In genomic region chr22:17369553-17370035, GRCh38 we compare ENCODE assay signal across 8 cellular contexts. TPM values are rescaled to one million over a fixed set of nuclear protein-coding genes. Genes with fewer than 3 reads are reported as not detected.
DNase-seq lines count a peak whose midpoint lies in the region; ATAC-seq and TF ChIP-seq lines count a peak whose summit lies in the region.

No MANE protein-coding gene starts in this region.

- H3K9me2 ChIP-seq in HCT116 (ENCODE audit: insufficient read depth): no peaks in the 10 kb centered on the region

- POLR2A ChIA-PET in HCT116 (lab: Charles Lee): interaction anchor here (1.4 kb wide), 1 partner anchor 198 kb away, joined by 3 read pairs; no protein-coding TSS in a partner anchor

- TF ChIP-seq POLR2A in HCT116 (IDR thresholded peaks at IDR 0.05; ENCODE audit: borderline replicate concordance, extremely low read depth, insufficient read depth, insufficient read length): no peak

- no peak for TF ChIP-seq CTCF in HCT116 (IDR thresholded peaks at IDR 0.05 in 2 of 3, conservative IDR thresholded peaks at IDR 0.05 in 1 of 3; ENCODE audit: borderline replicate concordance in 1 of 3, insufficient read depth in 1 of 3, low read depth in 2 of 3, low read length in 2 of 3)

- H3K4me1 ChIP-seq in HCT116 (ENCODE audit: control insufficient read depth in 1 of 2, insufficient read depth in 2 of 2, low read length in 2 of 2) (peaks cover 21 to 26% of the 10 kb centered on the region in 2 experiments; a peak in 3 of 4 replicates), iPS DF 6.9 (ENCODE audit: control insufficient read depth, insufficient read depth, low read length) (peaks cover 2% of the 10 kb centered on the region; the same call in 1 of the 2 replicates)

- DNase-seq in AG20443 (ENCODE audit: low spot score) (peak; percentile 31), HCT116 (ENCODE audit: low read depth, low spot score) (no peak), iPS DF 6.9 (ENCODE audit: low read depth, low spot score) (no peak), globus pallidus (ENCODE audit: low spot score) (no peak), mucosa of gallbladder (ENCODE audit: low spot score) (no peak)
- DNase-seq in activated T-cell treated with anti-CD3 and anti-CD28 coated beads, Interleukin-2, amount 50 U/mL, for 24 hours: peak; percentile 53

- no CpG with 5 or more reads among the region's 77 CpGs for WGBS in iPS DF 6.9 (ENCODE audit: insufficient coverage, insufficient read length)

- BruUV-seq in HCT116 (replicated peaks; lab: Mats Ljungman, UMichigan): no TSS peak

- H3K9ac ChIP-seq in HCT116 (ENCODE audit: low read length): peak overlapping the region; percentile 52

- H2AFZ ChIP-seq in HCT116 (ENCODE audit: low read depth, low read length, poor library complexity, severe bottlenecking): no peak overlapping the region

- H3K9me3 ChIP-seq in HCT116 (ENCODE audit: control insufficient read depth in 1 of 2, insufficient read depth in 1 of 2, low read depth in 1 of 2, low read length in 2 of 2): no peaks in the 10 kb centered on the region
- H3K9me3 ChIP-seq in iPS DF 6.9 (ENCODE audit: control insufficient read depth, insufficient read depth, low read length): no peaks in the 10 kb centered on the region

- no peaks in the 10 kb centered on the region for H3K9me3 Mint-ChIP-seq in activated T-cell treated with anti-CD3 and anti-CD28 coated beads, Interleukin-2, amount 50 U/mL, for 24 hours

- no peaks in the 10 kb centered on the region for H4K20me1 ChIP-seq in HCT116 (ENCODE audit: insufficient read depth)

- peak overlapping the region; percentile 43 to 70 for H3K4me3 ChIP-seq in HCT116 (replicated peaks in 1 of 2; ENCODE audit: low read depth in 1 of 2, low read length in 2 of 2)
- H3K4me3 ChIP-seq in iPS DF 6.9 (ENCODE audit: low read length): peak overlapping the region; percentile 99
- peak overlapping the region; percentile 13 to 59 (median 44) for H3K4me3 ChIP-seq in skin epidermis

- peaks cover 71% of the 10 kb centered on the region for H3K27me3 Mint-ChIP-seq in activated T-cell treated with anti-CD3 and anti-CD28 coated beads, Interleukin-2, amount 50 U/mL, for 24 hours

- no peak overlapping the region for H3K4me3 Mint-ChIP-seq in activated T-cell treated with anti-CD3 and anti-CD28 coated beads, Interleukin-2, amount 50 U/mL, for 24 hours

- no peaks in the 10 kb centered on the region for H3K36me3 ChIP-seq in HCT116 (ENCODE audit: control insufficient read depth in 1 of 2, insufficient read depth in 2 of 2, low read length in 2 of 2)
- no peaks in the 10 kb centered on the region; the same call in 1 of the 2 replicates for H3K36me3 ChIP-seq in iPS DF 6.9 (ENCODE audit: control insufficient read depth, insufficient read depth, low read length)

- H3K79me2 ChIP-seq in HCT116 (ENCODE audit: insufficient read depth, low read length): no peaks in the 10 kb centered on the region

- H3K27ac Mint-ChIP-seq in activated T-cell treated with anti-CD3 and anti-CD28 coated beads, Interleukin-2, amount 50 U/mL, for 24 hours: no peak overlapping the region

- CTCF ChIA-PET in HCT116 (lab: Charles Lee): interaction anchor here (1.3 kb wide), 1 partner anchor 8 kb away, joined by 4 read pairs; no protein-coding TSS in a partner anchor

- H3K36me3 Mint-ChIP-seq in activated T-cell treated with anti-CD3 and anti-CD28 coated beads, Interleukin-2, amount 50 U/mL, for 24 hours (ENCODE audit: low read depth): no peaks in the 10 kb centered on the region

- H3K27ac ChIP-seq in HCT116 (ENCODE audit: low read depth, low read length): peak overlapping the region; percentile 66; the same call in 1 of the 2 replicates
- no peak overlapping the region for H3K27ac ChIP-seq in iPS DF 6.9 (ENCODE audit: low read length)
- H3K27ac ChIP-seq in skin epidermis: peak overlapping the region in 6 of 21 experiments; percentile 24 to 79 (median 60)

- no peaks in the 10 kb centered on the region for H3K27me3 ChIP-seq in HCT116 (ENCODE audit: insufficient read depth, low read length)
- H3K27me3 ChIP-seq in iPS DF 6.9 (ENCODE audit: control insufficient read depth, insufficient read depth, low read length): no peaks in the 10 kb centered on the region

- peaks cover 24% of the 10 kb centered on the region for H3K4me1 Mint-ChIP-seq in activated T-cell treated with anti-CD3 and anti-CD28 coated beads, Interleukin-2, amount 50 U/mL, for 24 hours (ENCODE audit: low read depth)

- ATAC-seq in HCT116 (peak; percentile 61), GM21528 (IDR thresholded peaks at IDR 0.05; ENCODE audit: low FRiP score, unreplicated experiment) (no peak)

- H3K4me2 ChIP-seq in HCT116 (ENCODE audit: low read length): peak overlapping the region; percentile 98

- no peak for TF ChIP-seq RAD21 in HCT116 (IDR thresholded peaks at IDR 0.05; ENCODE audit: low read depth)

- RAD21 ChIA-PET in HCT116 (lab: Charles Lee; ENCODE audit: low non-redundant PET in 1 of 2, low total read pairs in 2 of 2, uncharacterized antibody in 2 of 2, unreplicated experiment in 2 of 2): interaction anchor here in 1 of 2 experiments (1.0 kb wide), 1 partner anchor 132 kb away, joined by 4 read pairs; no protein-coding TSS in a partner anchor

- intact Hi-C loops in HCT116 (cut with micrococcal nuclease): loop anchor here (2.0 to 5.0 kb wide), 2 partner anchors 131 to 197 kb away; no protein-coding TSS in a partner anchor

TF ChIP-seq in HCT116, 20 proteins besides CTCF, POLR2A, EP300 and RAD21:
- TF ChIP-seq ZBTB33 (IDR thresholded peaks at IDR 0.05; ENCODE audit: extremely low read depth, insufficient replicate concordance, low read length) (no peak), ELF1 (IDR thresholded peaks at IDR 0.05; ENCODE audit: borderline replicate concordance, low read depth) (no peak), ZNF274 (IDR thresholded peaks at IDR 0.05; ENCODE audit: low read depth, low read length) (no peak), EZH2phosphoT487 (IDR thresholded peaks at IDR 0.05; ENCODE audit: borderline replicate concordance) (no peak), SIN3A (IDR thresholded peaks at IDR 0.05; ENCODE audit: low read depth) (no peak), POLR2AphosphoS5 (IDR thresholded peaks at IDR 0.05; ENCODE audit: low read depth, low read length) (no peak), SRF (IDR thresholded peaks at IDR 0.05; ENCODE audit: low read depth) (no peak), JUND (IDR thresholded peaks at IDR 0.05) (no peak), ZFX (IDR thresholded peaks at IDR 0.05) (no peak; the same call in 1 of the 2 replicates)
- TF ChIP-seq, protein P1, sequence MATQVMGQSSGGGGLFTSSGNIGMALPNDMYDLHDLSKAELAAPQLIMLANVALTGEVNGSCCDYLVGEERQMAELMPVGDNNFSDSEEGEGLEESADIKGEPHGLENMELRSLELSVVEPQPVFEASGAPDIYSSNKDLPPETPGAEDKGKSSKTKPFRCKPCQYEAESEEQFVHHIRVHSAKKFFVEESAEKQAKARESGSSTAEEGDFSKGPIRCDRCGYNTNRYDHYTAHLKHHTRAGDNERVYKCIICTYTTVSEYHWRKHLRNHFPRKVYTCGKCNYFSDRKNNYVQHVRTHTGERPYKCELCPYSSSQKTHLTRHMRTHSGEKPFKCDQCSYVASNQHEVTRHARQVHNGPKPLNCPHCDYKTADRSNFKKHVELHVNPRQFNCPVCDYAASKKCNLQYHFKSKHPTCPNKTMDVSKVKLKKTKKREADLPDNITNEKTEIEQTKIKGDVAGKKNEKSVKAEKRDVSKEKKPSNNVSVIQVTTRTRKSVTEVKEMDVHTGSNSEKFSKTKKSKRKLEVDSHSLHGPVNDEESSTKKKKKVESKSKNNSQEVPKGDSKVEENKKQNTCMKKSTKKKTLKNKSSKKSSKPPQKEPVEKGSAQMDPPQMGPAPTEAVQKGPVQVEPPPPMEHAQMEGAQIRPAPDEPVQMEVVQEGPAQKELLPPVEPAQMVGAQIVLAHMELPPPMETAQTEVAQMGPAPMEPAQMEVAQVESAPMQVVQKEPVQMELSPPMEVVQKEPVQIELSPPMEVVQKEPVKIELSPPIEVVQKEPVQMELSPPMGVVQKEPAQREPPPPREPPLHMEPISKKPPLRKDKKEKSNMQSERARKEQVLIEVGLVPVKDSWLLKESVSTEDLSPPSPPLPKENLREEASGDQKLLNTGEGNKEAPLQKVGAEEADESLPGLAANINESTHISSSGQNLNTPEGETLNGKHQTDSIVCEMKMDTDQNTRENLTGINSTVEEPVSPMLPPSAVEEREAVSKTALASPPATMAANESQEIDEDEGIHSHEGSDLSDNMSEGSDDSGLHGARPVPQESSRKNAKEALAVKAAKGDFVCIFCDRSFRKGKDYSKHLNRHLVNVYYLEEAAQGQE (IDR thresholded peaks at IDR 0.05; ENCODE audit: low read depth): no peak
- TF ChIP-seq, protein P2, sequence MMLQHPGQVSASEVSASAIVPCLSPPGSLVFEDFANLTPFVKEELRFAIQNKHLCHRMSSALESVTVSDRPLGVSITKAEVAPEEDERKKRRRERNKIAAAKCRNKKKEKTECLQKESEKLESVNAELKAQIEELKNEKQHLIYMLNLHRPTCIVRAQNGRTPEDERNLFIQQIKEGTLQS (IDR thresholded peaks at IDR 0.05): no peak

RNA-seq across cellular contexts. Expression of gene CECR2, which starts 0.3 kb away (rescaled TPM):
- total RNA-seq in HCT116 (2021; ENCODE audit: unreplicated experiment) (6.0 TPM), mucosa of gallbladder (0.89 TPM)
- 2.1 TPM in 2 replicates for polyA plus RNA-seq in HCT116 (2012)

Comparison
In these comparisons a context has a peak if more than half of its experiments do, and no peak if none do; other contexts are left out.
1. DNase-seq: peak in AG20443 (single experiment) and activated T-cell treated with anti-CD3 and anti-CD28 coated beads, Interleukin-2, amount 50 U/mL, for 24 hours (single experiment); none in HCT116 (single experiment), iPS DF 6.9 (single experiment), globus pallidus (single experiment) and mucosa of gallbladder (single experiment).
2. H3K4me3 ChIP-seq: peak in every context shown above with its lines; median percentile 99 in iPS DF 6.9; 56 in HCT116; 44 in skin epidermis.